Comparison of ENCODE assay signal across 9 cellular contexts in genomic region chr19:21023901-21024300, GRCh38. TPM values are rescaled to one million over a fixed set of nuclear protein-coding genes. Genes with fewer than 3 reads are reported as not detected.
DNase-seq lines count a peak whose midpoint lies in the region; ATAC-seq lines count a peak whose summit lies in the region.
"Had no signal": no experiment of that assay in that cellular context is flagged by ENCODE, and none has a peak within 500 bp of the region (broad histone marks: within the 10 kb centered on the region; RNA-seq: fewer than 3 reads in every experiment).

No MANE protein-coding gene starts in this region.

- peaks cover 55 to 78% of the 10 kb centered on the region in 2 donors for H3K4me1 Mint-ChIP-seq in effector memory CD8-positive, alpha-beta T cell (ENCODE audit: low read depth in 2 of 2)

- ATAC-seq in HG03442 (IDR thresholded peaks at IDR 0.05; ENCODE audit: unreplicated experiment) (no peak), HG02981 (IDR thresholded peaks at IDR 0.05; ENCODE audit: unreplicated experiment) (no peak)
- no peak for ATAC-seq in effector memory CD8-positive, alpha-beta T cell (replicated peaks)

- H3K4me3 Mint-ChIP-seq in effector memory CD8-positive, alpha-beta T cell, result no peak overlapping the region

- H3K27ac Mint-ChIP-seq in effector memory CD8-positive, alpha-beta T cell, result no peak overlapping the region

- no peaks in the 10 kb centered on the region for H3K9me3 Mint-ChIP-seq in effector memory CD8-positive, alpha-beta T cell

- peaks cover 60% of the 10 kb centered on the region for H3K36me3 Mint-ChIP-seq in effector memory CD8-positive, alpha-beta T cell (ENCODE audit: insufficient read depth)

- DNase-seq in AG08395 (ENCODE audit: low spot score), result peak; percentile 35
- peak; percentile 42 for DNase-seq in GM03348 (ENCODE audit: low spot score)
- DNase-seq in amniotic epithelial cell (ENCODE audit: low read depth), result peak; percentile 45
- DNase-seq in iris pigment epithelial cell (ENCODE audit: low read depth), result peak; percentile 78
- no peak for DNase-seq in dermis blood vessel endothelial cell
- no peak for DNase-seq in effector memory CD8-positive, alpha-beta T cell
- DNase-seq: uterus had no signal

- H3K27me3 Mint-ChIP-seq in effector memory CD8-positive, alpha-beta T cell, result no peaks in the 10 kb centered on the region

RNA-seq across cellular contexts. Expression of gene ZNF430, which starts 3.4 kb away (rescaled TPM):
- 7.5 and 15.8 TPM in 2 replicates for total RNA-seq in dermis blood vessel endothelial cell

RNA-seq across cellular contexts. Expression of gene ZNF714, which starts 58.1 kb away (rescaled TPM):
- 10.7 and 13.6 TPM in 2 replicates for total RNA-seq in dermis blood vessel endothelial cell

Comparison
In these comparisons a context has a peak if more than half of its experiments do, and no peak if none do; other contexts are left out.
1. DNase-seq: peak in AG08395 (single experiment), GM03348 (single experiment), amniotic epithelial cell (single experiment) and iris pigment epithelial cell (single experiment); none in dermis blood vessel endothelial cell (single experiment) and effector memory CD8-positive, alpha-beta T cell (0 of 3).